In the genomic region with DNA sequence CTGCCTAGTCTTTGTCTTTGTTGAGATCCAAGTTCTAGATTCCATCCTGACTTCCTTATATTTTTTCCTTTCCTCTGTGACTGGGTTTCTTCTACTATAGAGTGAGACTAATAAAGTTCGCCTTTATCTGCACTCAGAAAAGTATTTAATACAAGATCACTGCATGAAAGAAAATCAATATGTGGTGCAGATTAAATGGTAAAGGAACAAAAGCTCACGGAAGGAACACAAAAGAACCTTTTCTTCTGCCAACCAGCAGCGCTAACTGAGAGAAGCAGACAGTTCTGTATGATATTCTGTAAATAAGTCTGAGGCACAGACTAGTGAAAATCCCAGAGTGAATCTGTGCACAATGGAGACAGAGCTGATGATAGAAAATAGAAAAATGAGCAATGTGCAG, we compare ENCODE assay signal across 21 cellular contexts.
"Had no signal": no experiment of that assay in that cellular context is flagged by ENCODE, and none has a peak within 500 bp of the region (broad histone marks: within the 10 kb centered on the region; RNA-seq: fewer than 3 reads in every experiment).

No MANE protein-coding gene starts in this region.

- DNase-seq: IMR-90, Karpas-422, KG1, MM.1S, NCI-H1092 treated with DMSO at 0.1 percent for 48 hours, NCI-H1436, NCI-H187 treated with DMSO at 0.1 percent for 48 hours, NCI-H2029 treated with DMSO at 0.1 percent for 48 hours, NCI-H2171, NCI-H226, NCI-H446, NCI-H510A, NCI-H524 treated with DMSO at 0.1 percent for 48 hours, NCI-H69, NCI-H774, PC-3, SHP77 had no signal

- ATAC-seq: HepG2, Panc1, PC-3, SK-N-SH treated with all-trans-retinoic acid at 6 μM for 48 hours had no signal

- H3K27ac ChIP-seq: RWPE1 had no signal
